1 cellular context compared by ENCODE assay signal in the genomic region with DNA sequence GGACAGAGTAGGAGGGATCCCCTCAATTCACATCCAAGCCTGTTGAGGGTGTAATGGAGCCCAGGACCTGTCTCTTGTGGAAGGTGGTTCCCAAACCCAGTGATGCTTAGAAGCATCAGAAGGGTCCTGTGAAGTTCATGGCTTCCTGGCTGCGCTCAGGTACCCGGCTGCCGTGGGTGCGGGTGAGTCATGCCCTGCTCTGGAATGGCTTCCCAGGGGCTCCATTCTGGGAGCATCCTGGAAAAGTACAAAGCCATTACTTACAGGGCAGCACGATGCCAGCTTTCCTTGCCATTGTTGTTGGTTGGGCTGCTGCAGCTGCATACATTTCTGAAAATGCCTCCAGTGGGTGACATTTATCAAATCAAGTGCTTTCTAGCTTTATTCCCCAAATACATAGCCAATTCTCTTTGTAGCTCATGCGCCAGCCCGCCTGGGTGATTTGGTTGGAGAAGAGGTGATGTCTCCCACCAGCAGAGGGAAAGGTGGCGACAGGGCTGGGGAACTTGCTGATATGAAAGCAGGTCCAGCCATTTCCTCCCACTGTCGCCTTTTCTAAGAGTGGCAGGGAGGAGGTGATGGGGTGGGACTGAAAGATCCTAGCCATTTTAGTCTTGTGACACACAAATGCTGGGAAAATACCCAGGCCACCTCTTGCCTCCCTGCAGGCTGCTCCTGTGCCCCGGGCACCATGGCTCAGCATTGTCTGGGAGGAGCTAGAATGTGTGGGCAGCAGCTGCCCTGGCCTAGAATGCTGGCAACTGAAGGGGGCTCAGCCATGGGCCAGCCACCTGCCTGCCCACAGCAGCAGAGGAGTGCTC.
TF ChIP-seq lines count a peak whose summit lies in the region.

No MANE protein-coding gene starts in this region.

TF ChIP-seq in H1, 55 proteins besides CTCF, POLR2A, EP300 and RAD21:
- TF ChIP-seq HDAC6 (IDR thresholded peaks at IDR 0.05; ENCODE audit: low read depth, low read length) (no peak), SP1 (IDR thresholded peaks at IDR 0.05; ENCODE audit: low read depth, low read length) (no peak), CEBPB (IDR thresholded peaks at IDR 0.05; ENCODE audit: low read depth, low read length) (no peak), YY1 (IDR thresholded peaks at IDR 0.05; ENCODE audit: low read depth, low read length) (no peak), USF2 (IDR thresholded peaks at IDR 0.05; ENCODE audit: low read length) (no peak), POU5F1 (IDR thresholded peaks at IDR 0.05; ENCODE audit: low read depth, low read length) (no peak)
- TF ChIP-seq, protein P1, sequence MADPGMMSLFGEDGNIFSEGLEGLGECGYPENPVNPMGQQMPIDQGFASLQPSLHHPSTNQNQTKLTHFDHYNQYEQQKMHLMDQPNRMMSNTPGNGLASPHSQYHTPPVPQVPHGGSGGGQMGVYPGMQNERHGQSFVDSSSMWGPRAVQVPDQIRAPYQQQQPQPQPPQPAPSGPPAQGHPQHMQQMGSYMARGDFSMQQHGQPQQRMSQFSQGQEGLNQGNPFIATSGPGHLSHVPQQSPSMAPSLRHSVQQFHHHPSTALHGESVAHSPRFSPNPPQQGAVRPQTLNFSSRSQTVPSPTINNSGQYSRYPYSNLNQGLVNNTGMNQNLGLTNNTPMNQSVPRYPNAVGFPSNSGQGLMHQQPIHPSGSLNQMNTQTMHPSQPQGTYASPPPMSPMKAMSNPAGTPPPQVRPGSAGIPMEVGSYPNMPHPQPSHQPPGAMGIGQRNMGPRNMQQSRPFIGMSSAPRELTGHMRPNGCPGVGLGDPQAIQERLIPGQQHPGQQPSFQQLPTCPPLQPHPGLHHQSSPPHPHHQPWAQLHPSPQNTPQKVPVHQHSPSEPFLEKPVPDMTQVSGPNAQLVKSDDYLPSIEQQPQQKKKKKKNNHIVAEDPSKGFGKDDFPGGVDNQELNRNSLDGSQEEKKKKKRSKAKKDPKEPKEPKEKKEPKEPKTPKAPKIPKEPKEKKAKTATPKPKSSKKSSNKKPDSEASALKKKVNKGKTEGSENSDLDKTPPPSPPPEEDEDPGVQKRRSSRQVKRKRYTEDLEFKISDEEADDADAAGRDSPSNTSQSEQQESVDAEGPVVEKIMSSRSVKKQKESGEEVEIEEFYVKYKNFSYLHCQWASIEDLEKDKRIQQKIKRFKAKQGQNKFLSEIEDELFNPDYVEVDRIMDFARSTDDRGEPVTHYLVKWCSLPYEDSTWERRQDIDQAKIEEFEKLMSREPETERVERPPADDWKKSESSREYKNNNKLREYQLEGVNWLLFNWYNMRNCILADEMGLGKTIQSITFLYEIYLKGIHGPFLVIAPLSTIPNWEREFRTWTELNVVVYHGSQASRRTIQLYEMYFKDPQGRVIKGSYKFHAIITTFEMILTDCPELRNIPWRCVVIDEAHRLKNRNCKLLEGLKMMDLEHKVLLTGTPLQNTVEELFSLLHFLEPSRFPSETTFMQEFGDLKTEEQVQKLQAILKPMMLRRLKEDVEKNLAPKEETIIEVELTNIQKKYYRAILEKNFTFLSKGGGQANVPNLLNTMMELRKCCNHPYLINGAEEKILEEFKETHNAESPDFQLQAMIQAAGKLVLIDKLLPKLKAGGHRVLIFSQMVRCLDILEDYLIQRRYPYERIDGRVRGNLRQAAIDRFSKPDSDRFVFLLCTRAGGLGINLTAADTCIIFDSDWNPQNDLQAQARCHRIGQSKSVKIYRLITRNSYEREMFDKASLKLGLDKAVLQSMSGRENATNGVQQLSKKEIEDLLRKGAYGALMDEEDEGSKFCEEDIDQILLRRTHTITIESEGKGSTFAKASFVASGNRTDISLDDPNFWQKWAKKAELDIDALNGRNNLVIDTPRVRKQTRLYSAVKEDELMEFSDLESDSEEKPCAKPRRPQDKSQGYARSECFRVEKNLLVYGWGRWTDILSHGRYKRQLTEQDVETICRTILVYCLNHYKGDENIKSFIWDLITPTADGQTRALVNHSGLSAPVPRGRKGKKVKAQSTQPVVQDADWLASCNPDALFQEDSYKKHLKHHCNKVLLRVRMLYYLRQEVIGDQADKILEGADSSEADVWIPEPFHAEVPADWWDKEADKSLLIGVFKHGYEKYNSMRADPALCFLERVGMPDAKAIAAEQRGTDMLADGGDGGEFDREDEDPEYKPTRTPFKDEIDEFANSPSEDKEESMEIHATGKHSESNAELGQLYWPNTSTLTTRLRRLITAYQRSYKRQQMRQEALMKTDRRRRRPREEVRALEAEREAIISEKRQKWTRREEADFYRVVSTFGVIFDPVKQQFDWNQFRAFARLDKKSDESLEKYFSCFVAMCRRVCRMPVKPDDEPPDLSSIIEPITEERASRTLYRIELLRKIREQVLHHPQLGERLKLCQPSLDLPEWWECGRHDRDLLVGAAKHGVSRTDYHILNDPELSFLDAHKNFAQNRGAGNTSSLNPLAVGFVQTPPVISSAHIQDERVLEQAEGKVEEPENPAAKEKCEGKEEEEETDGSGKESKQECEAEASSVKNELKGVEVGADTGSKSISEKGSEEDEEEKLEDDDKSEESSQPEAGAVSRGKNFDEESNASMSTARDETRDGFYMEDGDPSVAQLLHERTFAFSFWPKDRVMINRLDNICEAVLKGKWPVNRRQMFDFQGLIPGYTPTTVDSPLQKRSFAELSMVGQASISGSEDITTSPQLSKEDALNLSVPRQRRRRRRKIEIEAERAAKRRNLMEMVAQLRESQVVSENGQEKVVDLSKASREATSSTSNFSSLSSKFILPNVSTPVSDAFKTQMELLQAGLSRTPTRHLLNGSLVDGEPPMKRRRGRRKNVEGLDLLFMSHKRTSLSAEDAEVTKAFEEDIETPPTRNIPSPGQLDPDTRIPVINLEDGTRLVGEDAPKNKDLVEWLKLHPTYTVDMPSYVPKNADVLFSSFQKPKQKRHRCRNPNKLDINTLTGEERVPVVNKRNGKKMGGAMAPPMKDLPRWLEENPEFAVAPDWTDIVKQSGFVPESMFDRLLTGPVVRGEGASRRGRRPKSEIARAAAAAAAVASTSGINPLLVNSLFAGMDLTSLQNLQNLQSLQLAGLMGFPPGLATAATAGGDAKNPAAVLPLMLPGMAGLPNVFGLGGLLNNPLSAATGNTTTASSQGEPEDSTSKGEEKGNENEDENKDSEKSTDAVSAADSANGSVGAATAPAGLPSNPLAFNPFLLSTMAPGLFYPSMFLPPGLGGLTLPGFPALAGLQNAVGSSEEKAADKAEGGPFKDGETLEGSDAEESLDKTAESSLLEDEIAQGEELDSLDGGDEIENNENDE (IDR thresholded peaks at IDR 0.05; ENCODE audit: insufficient replicate concordance, low read length) = no peak
TF ChIP-seq in H1: peak in this region for 0.
